Comparison of ENCODE assay signal across 29 cellular contexts in genomic region chr9:38196721-38197120, GRCh38.
DNase-seq lines count a peak whose midpoint lies in the region; ATAC-seq, FAIRE-seq and TF ChIP-seq lines count a peak whose summit lies in the region.
"Had no signal": no experiment of that assay in that cellular context is flagged by ENCODE, and none has a peak within 500 bp of the region (broad histone marks: within the 10 kb centered on the region; RNA-seq: fewer than 3 reads in every experiment).

No MANE protein-coding gene starts in this region.

- H3K27ac ChIP-seq in trophoblast cell (ENCODE audit: low read depth, low read length), result peak overlapping the region; percentile 36
- H3K27ac ChIP-seq: A549, GM23248 had no signal

- H3K4ac ChIP-seq in trophoblast cell (ENCODE audit: low read depth, low read length), result no peak overlapping the region

- peaks cover 11% of the 10 kb centered on the region for H3K79me1 ChIP-seq in trophoblast cell (ENCODE audit: low read length)

- peak overlapping the region; percentile 25 for H2BK5ac ChIP-seq in trophoblast cell (ENCODE audit: low read depth, low read length, poor library complexity)

- peak overlapping the region; percentile 36 for H3K14ac ChIP-seq in trophoblast cell (ENCODE audit: low read length)

- no peaks in the 10 kb centered on the region for H3K79me2 ChIP-seq in trophoblast cell (ENCODE audit: control insufficient read depth, insufficient read depth, low read length, poor library complexity)

- H2BK12ac ChIP-seq in trophoblast cell (ENCODE audit: low read length), result no peak overlapping the region

- no peak overlapping the region for H4K12ac ChIP-seq in trophoblast cell (ENCODE audit: low read depth, low read length)

- no peak overlapping the region for H3K23ac ChIP-seq in trophoblast cell (ENCODE audit: low read length)

- no peak overlapping the region for H3K27ac Mint-ChIP-seq in activated naive CD8-positive, alpha-beta T cell treated with anti-CD3 and anti-CD28 coated beads for 36 hours
- H3K27ac Mint-ChIP-seq: CD14-positive monocyte; CD8-positive, alpha-beta memory T cell had no signal

- WGBS in trophoblast cell (ENCODE audit: extremely low coverage, insufficient coverage, insufficient read length), result no CpG with 5 or more reads among the region's 3 CpGs

- H2BK120ac ChIP-seq in trophoblast cell (ENCODE audit: insufficient read depth, low read length, poor library complexity), result no peak overlapping the region

- H3K4me3 ChIP-seq in bronchial epithelial cell (ENCODE audit: low read depth, low read length), result no peak overlapping the region
- H3K4me3 ChIP-seq in trophoblast cell (ENCODE audit: low read depth, low read length), result no peak overlapping the region
- H3K4me3 ChIP-seq: A549, GM23248, K562 had no signal

- no peaks in the 10 kb centered on the region for H3K36me3 Mint-ChIP-seq in activated naive CD8-positive, alpha-beta T cell treated with anti-CD3 and anti-CD28 coated beads for 36 hours
- H3K36me3 Mint-ChIP-seq: CD14-positive monocyte; CD8-positive, alpha-beta memory T cell had no signal

- no peak overlapping the region for H2AK5ac ChIP-seq in trophoblast cell (ENCODE audit: low read length)

- H3K27me3 Mint-ChIP-seq in activated naive CD8-positive, alpha-beta T cell treated with anti-CD3 and anti-CD28 coated beads for 36 hours, result no peaks in the 10 kb centered on the region

- H3K4me1 ChIP-seq in trophoblast cell (ENCODE audit: control insufficient read depth in 1 of 2, insufficient read depth in 2 of 2, low read length in 2 of 2), result peaks cover 23 to 28% of the 10 kb centered on the region in 2 experiments

- H3K9ac ChIP-seq in trophoblast cell (ENCODE audit: low read length), result no peak overlapping the region
- H3K9ac ChIP-seq: GM23248 had no signal

- DNase-seq in EH (ENCODE audit: low read depth) (peak; percentile 18), RPMI7951 (ENCODE audit: low read depth) (peak; percentile 64), bronchial epithelial cell (ENCODE audit: low read depth) (peak; percentile 38), trophoblast cell (peak in 1 of 2 donors; percentile 33), KG1 (lab: John Stamatoyannopoulos, UW) (no peak)
- DNase-seq in activated naive CD8-positive, alpha-beta T cell treated with anti-CD3 and anti-CD28 coated beads for 36 hours, result no peak
- DNase-seq: AML-193; CD8-positive, alpha-beta memory T cell; DMS 273 treated with DMSO at 0.1 percent for 48 hours; DMS79; GM23248; H7; NCI-H1092 treated with DMSO at 0.1 percent for 48 hours; NCI-H1436; NCI-H187; NCI-H2081 treated with DMSO at 0.1 percent for 48 hours; NCI-H2171; NCI-H226; NCI-H510A; NCI-H69; SHP77 treated with DMSO at 0.1 percent for 48 hours; SW 1271 had no signal

- no peaks in the 10 kb centered on the region for H3K4me1 Mint-ChIP-seq in activated naive CD8-positive, alpha-beta T cell treated with anti-CD3 and anti-CD28 coated beads for 36 hours
- H3K4me1 Mint-ChIP-seq: CD14-positive monocyte; CD8-positive, alpha-beta memory T cell had no signal

- TF ChIP-seq CTCF in bronchial epithelial cell (IDR thresholded peaks at IDR 0.05; ENCODE audit: insufficient read depth, low read length, severe bottlenecking), result no peak

- H3K4me2 ChIP-seq in trophoblast cell (ENCODE audit: low read length), result no peak overlapping the region
- H3K4me2 ChIP-seq: A549 had no signal

- no peak overlapping the region for H2AFZ ChIP-seq in trophoblast cell (ENCODE audit: insufficient read depth, low read length, poor library complexity)
- H2AFZ ChIP-seq: GM23248 had no signal

- no peak overlapping the region for H3K18ac ChIP-seq in trophoblast cell (ENCODE audit: low read length)

- H4K91ac ChIP-seq in trophoblast cell (ENCODE audit: low read depth, low read length), result peak overlapping the region; percentile 77

- no peaks in the 10 kb centered on the region for H3K27me3 ChIP-seq in bronchial epithelial cell (ENCODE audit: control insufficient read depth, insufficient read depth, low read length)
- H3K27me3 ChIP-seq in trophoblast cell (ENCODE audit: insufficient read depth, low read length), result no peaks in the 10 kb centered on the region

- H4K8ac ChIP-seq in trophoblast cell (ENCODE audit: low read depth, low read length), result no peak overlapping the region

- no peak for FAIRE-seq in bronchial epithelial cell (lab: Jason Lieb, UNC)
- FAIRE-seq: A549, GM19239, HTR-8/SVneo, K562 had no signal

- no peaks in the 10 kb centered on the region for H3K9me3 ChIP-seq in trophoblast cell (ENCODE audit: insufficient read depth, low read depth, low read length)

- H3K9me3 Mint-ChIP-seq in activated naive CD8-positive, alpha-beta T cell treated with anti-CD3 and anti-CD28 coated beads for 36 hours, result no peaks in the 10 kb centered on the region
- H3K9me3 Mint-ChIP-seq: CD14-positive monocyte; CD8-positive, alpha-beta memory T cell had no signal

- ATAC-seq in HG02840 (IDR thresholded peaks at IDR 0.05; ENCODE audit: low FRiP score, unreplicated experiment), result no peak
- ATAC-seq: A549, K562, Panc1 had no signal

- no peak overlapping the region for H3K4me3 Mint-ChIP-seq in activated naive CD8-positive, alpha-beta T cell treated with anti-CD3 and anti-CD28 coated beads for 36 hours
- H3K4me3 Mint-ChIP-seq: CD14-positive monocyte; CD8-positive, alpha-beta memory T cell had no signal

- H3K36me3 ChIP-seq in bronchial epithelial cell (ENCODE audit: control insufficient read depth, insufficient read depth, low read length) (no peaks in the 10 kb centered on the region), trophoblast cell (ENCODE audit: control insufficient read depth in 1 of 2, insufficient read depth in 2 of 2, low read length in 2 of 2) (no peaks in the 10 kb centered on the region)

Comparison
In these comparisons a context has a peak if more than half of its experiments do, and no peak if none do; other contexts are left out.
1. DNase-seq: peak in EH (single experiment), RPMI7951 (single experiment) and bronchial epithelial cell (single experiment); none in activated naive CD8-positive, alpha-beta T cell treated with anti-CD3 and anti-CD28 coated beads for 36 hours (single experiment) and KG1 (single experiment).